26 cellular contexts compared by ENCODE assay signal in the genomic region with DNA sequence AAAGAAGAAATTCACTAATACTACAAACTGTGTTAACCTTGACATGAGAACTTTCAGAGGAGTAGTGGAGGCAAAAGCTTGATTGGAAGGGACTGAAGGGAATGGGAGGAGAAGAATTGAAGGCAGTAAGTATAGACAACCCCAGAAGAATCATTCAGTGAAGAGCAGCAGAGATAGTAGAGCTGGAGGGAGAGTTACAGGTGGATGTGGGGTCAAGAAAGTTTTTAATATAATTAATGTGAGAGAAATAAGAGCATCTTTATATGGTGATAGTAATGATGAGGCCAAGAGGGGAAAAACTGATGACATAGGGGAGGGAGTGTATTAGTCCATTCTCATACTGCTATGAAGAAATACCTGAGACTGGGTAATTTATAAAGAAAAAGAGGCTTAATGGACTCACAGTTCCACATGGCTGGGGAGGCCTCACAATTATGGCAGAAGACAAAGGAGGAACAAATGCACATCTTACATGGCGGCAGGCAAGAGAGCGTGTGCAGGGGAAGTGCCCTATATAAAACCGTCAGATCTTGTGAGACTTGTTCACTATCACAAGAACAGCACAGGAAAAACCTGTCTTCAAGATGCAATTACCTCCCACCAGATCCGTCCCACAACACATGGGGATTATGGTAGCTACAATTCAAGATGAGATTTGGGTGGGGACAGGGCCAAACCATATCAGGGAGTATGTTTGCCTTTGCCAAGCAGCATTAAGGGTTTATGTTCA.
"Had no signal": no experiment of that assay in that cellular context is flagged by ENCODE, and none has a peak within 500 bp of the region (broad histone marks: within the 10 kb centered on the region; RNA-seq: fewer than 3 reads in every experiment).

No MANE protein-coding gene starts in this region.

- H3K4me1 ChIP-seq: lower lobe of right lung, right lobe of liver, testis had no signal

- H3K4me3 ChIP-seq: esophagus muscularis mucosa, left lung, lower lobe of right lung, mucosa of descending colon, right lobe of liver, testis, transverse colon had no signal

- H3K27me3 Mint-ChIP-seq: activated CD4-positive, alpha-beta memory T cell treated with anti-CD3 and anti-CD28 coated beads for 36 hours; activated CD4-positive, alpha-beta T cell treated with anti-CD3 and anti-CD28 coated beads, Interleukin-2, amount 10 ng/mL, durations not matched to agents 24 days and 14 days had no signal

- H3K4me1 Mint-ChIP-seq: activated naive CD8-positive, alpha-beta T cell treated with anti-CD3 and anti-CD28 coated beads, Interleukin-2, amount 10 ng/mL, durations not matched to agents 7 days and 5 days; T-helper 17 cell had no signal

- H3K36me3 Mint-ChIP-seq: activated CD4-positive, alpha-beta memory T cell treated with anti-CD3 and anti-CD28 coated beads for 36 hours; natural killer cell treated with Interleukin-12 subunit alpha and Interleukin-12 subunit beta and Interleukin-15 and Interleukin-18, amount 100 ng/mL, for 72 hours had no signal

- FAIRE-seq: frontal cortex had no signal

- H3K36me3 ChIP-seq: esophagus muscularis mucosa, left lung, lower lobe of right lung, neutrophil, right lobe of liver, transverse colon, WERI-Rb-1 had no signal

- ATAC-seq: left lung; mucosa of descending colon; natural killer cell treated with Interleukin-12 subunit alpha and Interleukin-12 subunit beta and Interleukin-15 and Interleukin-18, amount 100 ng/mL, for 72 hours; right lobe of liver; stimulated activated naive CD8-positive, alpha-beta T cell treated with anti-CD3 and anti-CD28 coated beads, Interleukin-15, Interleukin-2, amounts not matched to agents 100 U/mL and 50 U/mL, for 24 hours; T-helper 17 cell had no signal

- H3K9me3 ChIP-seq: esophagus muscularis mucosa, left lung, lower lobe of right lung, mucosa of descending colon, neutrophil, right lobe of liver, testis, transverse colon had no signal

- H3K4me3 Mint-ChIP-seq: activated CD4-positive, alpha-beta memory T cell treated with anti-CD3 and anti-CD28 coated beads for 36 hours; activated naive CD8-positive, alpha-beta T cell treated with anti-CD3 and anti-CD28 coated beads, Interleukin-2, amount 10 ng/mL, durations not matched to agents 7 days and 5 days; endodermal cell; natural killer cell treated with Interleukin-12 subunit alpha and Interleukin-12 subunit beta and Interleukin-15 and Interleukin-18, amount 100 ng/mL, for 72 hours had no signal

- H3K27ac ChIP-seq: esophagus muscularis mucosa, left lung, lower lobe of right lung, neutrophil, right lobe of liver, testis, WERI-Rb-1 had no signal

- DNase-seq: activated CD4-positive, alpha-beta memory T cell treated with anti-CD3 and anti-CD28 coated beads for 36 hours; activated CD4-positive, alpha-beta T cell treated with anti-CD3 and anti-CD28 coated beads, Interleukin-2, amount 10 ng/mL, durations not matched to agents 24 days and 14 days; activated CD4-positive, CD25-positive, alpha-beta regulatory T cell treated with anti-CD3 and anti-CD28 coated beads, Interleukin-2, amount 50 U/mL, for 72 hours; activated CD8-positive, alpha-beta memory T cell treated with anti-CD3 and anti-CD28 coated beads, Interleukin-2, amount 50 U/mL, for 4 hours; activated naive CD4-positive, alpha-beta T cell; activated naive CD8-positive, alpha-beta T cell treated with anti-CD3 and anti-CD28 coated beads, Interleukin-2, amount 10 ng/mL, durations not matched to agents 7 days and 5 days; activated T-cell treated with anti-CD3 and anti-CD28 coated beads, Interleukin-2, amount 50 U/mL, for 1 hour; amniotic stem cell; caudate nucleus; endodermal cell; kidney glomerular epithelial cell; left lung; mucosa of descending colon; right lobe of liver; stimulated activated CD4-positive, alpha-beta T cell treated with anti-CD3 and anti-CD28 coated beads, Interleukin-2, amount 100 ng/mL, for 48 hours; stimulated activated naive CD8-positive, alpha-beta T cell treated with anti-CD3 and anti-CD28 coated beads, Interleukin-15, Interleukin-2, amounts not matched to agents 100 U/mL and 50 U/mL, for 24 hours; T-helper 17 cell; T1000; testis; transverse colon; WERI-Rb-1 had no signal

- H3K9me3 Mint-ChIP-seq: endodermal cell; natural killer cell treated with Interleukin-12 subunit alpha and Interleukin-12 subunit beta and Interleukin-15 and Interleukin-18, amount 100 ng/mL, for 72 hours had no signal

- H3K27me3 ChIP-seq: esophagus muscularis mucosa, left lung, neutrophil, right lobe of liver, testis, transverse colon had no signal

- H3K27ac Mint-ChIP-seq: activated naive CD8-positive, alpha-beta T cell treated with anti-CD3 and anti-CD28 coated beads, Interleukin-2, amount 10 ng/mL, durations not matched to agents 7 days and 5 days; natural killer cell treated with Interleukin-12 subunit alpha and Interleukin-12 subunit beta and Interleukin-15 and Interleukin-18, amount 100 ng/mL, for 72 hours; T-helper 17 cell had no signal
